15 cellular contexts compared by ENCODE assay signal in genomic region chr11:102396708-102397563, GRCh38. TPM values are rescaled to one million over a fixed set of nuclear protein-coding genes. Genes with fewer than 3 reads are reported as not detected.
A peak's percentile ranks its signal among the peaks of the same experiment; 100 is the strongest.
DNase-seq lines count a peak whose midpoint lies in the region; ATAC-seq and TF ChIP-seq lines count a peak whose summit lies in the region.
"Had no signal": no experiment of that assay in that cellular context is flagged by ENCODE, and none has a peak within 500 bp of the region (broad histone marks: within the 10 kb centered on the region; RNA-seq: fewer than 3 reads in every experiment).

No MANE protein-coding gene starts in this region.

- no peaks in the 10 kb centered on the region for H3F3A ChIP-seq in OCI-LY1 (ENCODE audit: insufficient read depth, low read length)

- ATAC-seq in psoas muscle = peak in 3 of 4 donors; percentile 67 to 84 (median 78)
- ATAC-seq: stimulated activated memory B cell treated with anti-CD40 and anti-IgM and Interleukin-4, amounts not matched to agents 10 μg/mL and 1 μg/mL and 100 μg/mL, for 72 hours had no signal

- H3K79me2 ChIP-seq in OCI-LY1 (ENCODE audit: insufficient read depth, low read length) = no peaks in the 10 kb centered on the region

- no peak overlapping the region for H2AFZ ChIP-seq in OCI-LY1 (ENCODE audit: low read length)

- DNase-seq in activated naive CD4-positive, alpha-beta T cell treated with anti-CD3 and anti-CD28 coated beads, Interleukin-2, amount 10 ng/mL, durations not matched to agents 7 days and 5 days = no peak
- DNase-seq in activated naive CD4-positive, alpha-beta T cell (lab: John Stamatoyannopoulos, UW) = no peak
- DNase-seq in adrenal gland (no peak), psoas muscle (no peak), endodermal cell (no peak), NCI-H82 (lab: John Stamatoyannopoulos, UW) (no peak), retina (no peak)
- DNase-seq: effector CD4-positive, alpha-beta T cell; islet precursor cell; NCI-H1417; NCI-H524; Peyer's patch; stimulated activated CD4-positive, alpha-beta T cell treated with anti-CD3 and anti-CD28 coated beads, Interleukin-4, amount 100 ng/mL, for 1 hour had no signal

- no peak overlapping the region for H3K4me3 Mint-ChIP-seq in activated naive CD4-positive, alpha-beta T cell treated with anti-CD3 and anti-CD28 coated beads, Interleukin-2, amount 10 ng/mL, durations not matched to agents 7 days and 5 days
- H3K4me3 Mint-ChIP-seq in endodermal cell = no peak overlapping the region
- H3K4me3 Mint-ChIP-seq: stimulated activated memory B cell treated with anti-CD40 and anti-IgM and Interleukin-4, amounts not matched to agents 10 μg/mL and 1 μg/mL and 100 μg/mL, for 72 hours had no signal

- no peak overlapping the region for H3K4me2 ChIP-seq in OCI-LY1 (ENCODE audit: low read length)

- H4K20me1 ChIP-seq in OCI-LY1 (ENCODE audit: insufficient read depth, low read length) = no peaks in the 10 kb centered on the region

- H3K27ac ChIP-seq in OCI-LY1 (ENCODE audit: low read depth, low read length, poor library complexity, severe bottlenecking) (peak overlapping the region; percentile 6), adrenal gland (peak overlapping the region in 3 of 5 donors; percentile 13 to 24 (median 14)), psoas muscle (no peak overlapping the region), endodermal cell (ENCODE audit: low read depth, low read length) (no peak overlapping the region)
- H3K27ac ChIP-seq: Peyer's patch had no signal

- peaks cover 26% of the 10 kb centered on the region for H3K4me1 Mint-ChIP-seq in activated naive CD4-positive, alpha-beta T cell treated with anti-CD3 and anti-CD28 coated beads, Interleukin-2, amount 10 ng/mL, durations not matched to agents 7 days and 5 days
- H3K4me1 Mint-ChIP-seq in endodermal cell = no peaks in the 10 kb centered on the region

- no peaks in the 10 kb centered on the region for H3K27me3 Mint-ChIP-seq in activated naive CD4-positive, alpha-beta T cell treated with anti-CD3 and anti-CD28 coated beads, Interleukin-2, amount 10 ng/mL, durations not matched to agents 7 days and 5 days
- no peaks in the 10 kb centered on the region for H3K27me3 Mint-ChIP-seq in endodermal cell (ENCODE audit: insufficient read depth)
- H3K27me3 Mint-ChIP-seq: stimulated activated memory B cell treated with anti-CD40 and anti-IgM and Interleukin-4, amounts not matched to agents 10 μg/mL and 1 μg/mL and 100 μg/mL, for 72 hours had no signal

- H3K9ac ChIP-seq in OCI-LY1 (ENCODE audit: low read length) (no peak overlapping the region), endodermal cell (ENCODE audit: extremely low read depth, low read length, poor library complexity, severe bottlenecking) (no peak overlapping the region)

- H3K9me3 ChIP-seq in OCI-LY1 (ENCODE audit: low read length) = no peaks in the 10 kb centered on the region
- H3K9me3 ChIP-seq in adrenal gland (replicated peaks in 1 of 3) = no peaks in the 10 kb centered on the region
- H3K9me3 ChIP-seq in psoas muscle = no peaks in the 10 kb centered on the region
- no peaks in the 10 kb centered on the region for H3K9me3 ChIP-seq in endodermal cell (ENCODE audit: control insufficient read depth, low read length)
- H3K9me3 ChIP-seq: Peyer's patch had no signal

- peak overlapping the region; percentile 60 for H3K27ac Mint-ChIP-seq in activated naive CD4-positive, alpha-beta T cell treated with anti-CD3 and anti-CD28 coated beads, Interleukin-2, amount 10 ng/mL, durations not matched to agents 7 days and 5 days
- no peak overlapping the region for H3K27ac Mint-ChIP-seq in endodermal cell
- H3K27ac Mint-ChIP-seq: stimulated activated memory B cell treated with anti-CD40 and anti-IgM and Interleukin-4, amounts not matched to agents 10 μg/mL and 1 μg/mL and 100 μg/mL, for 72 hours had no signal

- CTCF ChIA-PET in activated naive CD4-positive, alpha-beta T cell treated with anti-CD3 and anti-CD28 coated beads, Interleukin-2, amount 10 ng/mL, durations not matched to agents 7 days and 5 days (lab: Charles Lee) = interaction anchor here (0.7 to 2.0 kb wide), 4 partner anchors 17 to 216 kb away, joined by 3 to 4 read pairs (median 4); no protein-coding TSS in a partner anchor

- TF ChIP-seq CTCF in OCI-LY1 (IDR thresholded peaks at IDR 0.05; ENCODE audit: low read length) (no peak), adrenal gland (IDR thresholded peaks at IDR 0.05) (no peak), psoas muscle (IDR thresholded peaks at IDR 0.05) (no peak), endodermal cell (conservative IDR thresholded peaks at IDR 0.05) (no peak)

- H3K4me1 ChIP-seq in OCI-LY1 (ENCODE audit: insufficient read depth, low read length, severe bottlenecking) (peaks cover 40% of the 10 kb centered on the region), adrenal gland (replicated peaks in 1 of 2) (peaks cover 0 to 12% of the 10 kb centered on the region in 2 donors), psoas muscle (no peaks in the 10 kb centered on the region), endodermal cell (ENCODE audit: control insufficient read depth, insufficient read depth, low read length) (no peaks in the 10 kb centered on the region)
- H3K4me1 ChIP-seq: Peyer's patch had no signal

- H3K4me3 ChIP-seq in OCI-LY1 (ENCODE audit: low read depth, low read length, poor library complexity, severe bottlenecking) = no peak overlapping the region
- no peak overlapping the region for H3K4me3 ChIP-seq in adrenal gland
- H3K4me3 ChIP-seq in psoas muscle = no peak overlapping the region
- H3K4me3 ChIP-seq in endodermal cell (ENCODE audit: low read length) = no peak overlapping the region
- H3K4me3 ChIP-seq: Peyer's patch had no signal

- H3K27me3 ChIP-seq in OCI-LY1 (ENCODE audit: insufficient read depth, low read length) (no peaks in the 10 kb centered on the region), adrenal gland (no peaks in the 10 kb centered on the region), psoas muscle (ENCODE audit: insufficient read depth in 3 of 3, low read length in 2 of 3) (no peaks in the 10 kb centered on the region), endodermal cell (ENCODE audit: control insufficient read depth, insufficient read depth, low read length, poor library complexity, severe bottlenecking) (no peaks in the 10 kb centered on the region)
- H3K27me3 ChIP-seq: Peyer's patch had no signal

- WGBS in adrenal gland, 4 donors = 88 to 90% (median 89%) methylated on average over 4 of the region's 4 CpGs
- 89 to 94% (median 90%) methylated on average over 4 of the region's 4 CpGs for WGBS in psoas muscle, 3 donors
- WGBS in endodermal cell (ENCODE audit: insufficient coverage in 1 of 2, insufficient read length in 1 of 2), 2 experiments = 93 to 100% methylated on average over 2 to 4 of the region's 4 CpGs

- H3K9me3 Mint-ChIP-seq in activated naive CD4-positive, alpha-beta T cell treated with anti-CD3 and anti-CD28 coated beads, Interleukin-2, amount 10 ng/mL, durations not matched to agents 7 days and 5 days = no peaks in the 10 kb centered on the region
- H3K9me3 Mint-ChIP-seq in endodermal cell = no peaks in the 10 kb centered on the region
- H3K9me3 Mint-ChIP-seq: stimulated activated memory B cell treated with anti-CD40 and anti-IgM and Interleukin-4, amounts not matched to agents 10 μg/mL and 1 μg/mL and 100 μg/mL, for 72 hours had no signal

- H3K36me3 ChIP-seq in OCI-LY1 (ENCODE audit: insufficient read depth, low read length) (peaks cover 85% of the 10 kb centered on the region), adrenal gland (replicated peaks in 1 of 2) (peaks cover 0 to 55% of the 10 kb centered on the region in 2 donors), psoas muscle (ENCODE audit: insufficient read depth in 1 of 2, low read depth in 1 of 2) (peaks cover 0 to 72% of the 10 kb centered on the region in 2 donors), endodermal cell (ENCODE audit: control insufficient read depth, insufficient read depth, low read length) (peaks cover 86% of the 10 kb centered on the region)

- no peak for TF ChIP-seq POLR2A in adrenal gland (IDR thresholded peaks at IDR 0.05)

- H3K36me3 Mint-ChIP-seq in activated naive CD4-positive, alpha-beta T cell treated with anti-CD3 and anti-CD28 coated beads, Interleukin-2, amount 10 ng/mL, durations not matched to agents 7 days and 5 days = peaks cover 52% of the 10 kb centered on the region
- peaks cover 72% of the 10 kb centered on the region for H3K36me3 Mint-ChIP-seq in endodermal cell (ENCODE audit: low read depth)

- intact Hi-C loops in adrenal gland (cut with DNase I) = loop anchor here in 1 of 2 donors (10.0 kb wide), 1 partner anchor 88 kb away; no protein-coding TSS in a partner anchor
- intact Hi-C loops in psoas muscle (cut with DNase I) = no loop called here

- no peaks in the 10 kb centered on the region for H3K9me2 ChIP-seq in OCI-LY1 (ENCODE audit: low read depth, low read length)

RNA-seq across cellular contexts. Expression of gene BIRC2, which starts 49.9 kb away (rescaled TPM):
- total RNA-seq in adrenal gland = 100 to 1,000 TPM in 1 of 8 donors, 10 to 100 TPM in 7; 33.4 to 112 (median 48.4) TPM
- 10 to 100 TPM; 25.8 to 50.1 (median 27.9) TPM for polyA plus RNA-seq in adrenal gland
- 10 to 100 TPM; 26.6 to 30.3 (median 29.6) TPM for total RNA-seq in psoas muscle
- polyA plus RNA-seq in psoas muscle = 10 to 100 TPM; 22.5 to 55.1 (median 35.1) TPM
- total RNA-seq in endodermal cell = 10 to 100 TPM; 45.4 to 55.3 TPM
- 50.3 TPM for polyA plus RNA-seq in endodermal cell (2013, experiment 1 of 2)
- polyA plus RNA-seq in endodermal cell (2013, experiment 2 of 2) = 37.7 TPM

RNA-seq across cellular contexts. Expression of gene TMEM123, which starts 55.6 kb away (rescaled TPM):
- 100 to 1,000 TPM in 6 of 8 donors, 10 to 100 TPM in 2; 82.0 to 169 (median 117) TPM for total RNA-seq in adrenal gland
- polyA plus RNA-seq in adrenal gland = 100 to 1,000 TPM in 1 of 3 donors, 10 to 100 TPM in 2; 19.2 to 284 (median 23.7) TPM
- 10 to 100 TPM; 16.9 to 42.6 (median 34.3) TPM for total RNA-seq in psoas muscle
- polyA plus RNA-seq in psoas muscle = 10 to 100 TPM; 10.8 to 13.1 (median 12.6) TPM
- total RNA-seq in endodermal cell = 100 to 1,000 TPM; 216 to 256 TPM
- polyA plus RNA-seq in endodermal cell (2013, experiment 1 of 2) = 193 TPM
- polyA plus RNA-seq in endodermal cell (2013, experiment 2 of 2) = 178 TPM

Comparison
In these comparisons a context has a peak if more than half of its experiments do, and no peak if none do; other contexts are left out.
1. H3K27ac ChIP-seq: peak in OCI-LY1 (single experiment) and adrenal gland (3 of 5); none in psoas muscle (single experiment) and endodermal cell (single experiment).